ENCODE assay signal across 8 cellular contexts in the genomic region with DNA sequence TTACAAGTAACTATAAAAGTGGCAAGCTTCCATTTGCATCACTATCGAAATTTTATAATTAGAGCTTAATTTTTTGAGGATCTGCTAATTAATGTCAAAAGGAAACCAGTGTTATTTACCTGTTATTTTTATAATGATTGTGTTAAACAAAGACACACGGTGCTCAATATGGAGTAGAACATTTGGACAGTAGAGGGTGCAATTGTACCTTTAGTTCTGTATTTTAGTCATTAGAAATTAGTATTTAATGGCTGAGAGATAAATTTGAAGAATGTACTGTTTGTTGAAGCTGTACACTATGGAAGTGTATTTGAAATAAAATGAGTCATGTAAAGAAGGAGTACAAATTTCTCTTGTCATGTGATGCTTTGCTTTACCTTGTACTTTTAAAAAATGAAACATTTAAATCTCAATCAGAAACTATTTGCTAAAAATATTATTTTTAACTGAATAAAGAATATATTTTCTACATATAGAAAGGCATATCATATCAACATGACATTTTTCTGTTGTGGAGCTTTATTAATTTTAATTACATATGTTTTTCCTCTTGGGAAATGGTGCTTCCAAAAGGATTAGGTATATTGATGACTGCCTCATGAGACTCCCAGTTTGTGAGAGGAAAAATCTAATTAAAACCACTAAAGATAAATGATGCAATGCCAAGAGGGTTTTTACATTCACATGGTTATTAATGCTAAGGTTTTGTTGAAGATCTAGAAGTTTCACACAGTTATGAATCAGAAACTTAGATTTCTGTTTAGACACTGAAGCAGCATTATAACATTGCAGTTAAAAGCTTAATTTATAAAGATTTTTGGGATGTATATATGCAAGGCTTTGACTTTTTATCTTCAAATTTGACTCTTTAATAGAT. TPM values are rescaled to one million over a fixed set of nuclear protein-coding genes. Genes with fewer than 3 reads are reported as not detected.
A peak's percentile ranks its signal among the peaks of the same experiment; 100 is the strongest.
DNase-seq lines count a peak whose midpoint lies in the region; ATAC-seq and TF ChIP-seq lines count a peak whose summit lies in the region.

No MANE protein-coding gene starts in this region.

- no peaks in the 10 kb centered on the region for H3K27me3 ChIP-seq in SU-DHL-6 (ENCODE audit: low read length)
- no peaks in the 10 kb centered on the region for H3K27me3 ChIP-seq in left ventricle myocardium inferior (ENCODE audit: low read depth)

- TF ChIP-seq CTCF in SU-DHL-6 (IDR thresholded peaks at IDR 0.05; ENCODE audit: insufficient read depth, low read length, poor library complexity, severe bottlenecking) (peak; percentile 35), left ventricle myocardium inferior (IDR thresholded peaks at IDR 0.05; ENCODE audit: borderline replicate concordance) (peak; percentile 74), type B pancreatic cell (conservative IDR thresholded peaks at IDR 0.05) (peak; percentile 85)

- no peaks in the 10 kb centered on the region for H4K20me1 ChIP-seq in SU-DHL-6 (ENCODE audit: low read depth, low read length)

- no peaks in the 10 kb centered on the region for H3K9me3 Mint-ChIP-seq in type B pancreatic cell
- no peaks in the 10 kb centered on the region for H3K9me3 Mint-ChIP-seq in natural killer cell treated with Interleukin-12 subunit alpha and Interleukin-12 subunit beta and Interleukin-15 and Interleukin-18, amount 100 ng/mL, for 72 hours

- H3K4me3 ChIP-seq in SU-DHL-6 (ENCODE audit: insufficient read depth, low read length, poor library complexity, severe bottlenecking) (no peak overlapping the region), left ventricle myocardium inferior (no peak overlapping the region)

- no peak overlapping the region for H2AFZ ChIP-seq in SU-DHL-6 (ENCODE audit: low read depth, low read length, severe bottlenecking)

- ATAC-seq in natural killer cell treated with Interleukin-12 subunit alpha and Interleukin-12 subunit beta and Interleukin-15 and Interleukin-18, amount 100 ng/mL, for 72 hours = no peak
- ATAC-seq in HG03457 (IDR thresholded peaks at IDR 0.05; ENCODE audit: unreplicated experiment) = no peak

- H3K27ac ChIP-seq in SU-DHL-6 (ENCODE audit: low read depth, low read length) (no peak overlapping the region), left ventricle myocardium inferior (replicated peaks) (no peak overlapping the region)

- H3K4me1 ChIP-seq in left ventricle myocardium inferior = peaks cover 16% of the 10 kb centered on the region

- no peak overlapping the region for H3K4me3 Mint-ChIP-seq in type B pancreatic cell
- H3K4me3 Mint-ChIP-seq in natural killer cell treated with Interleukin-12 subunit alpha and Interleukin-12 subunit beta and Interleukin-15 and Interleukin-18, amount 100 ng/mL, for 72 hours = no peak overlapping the region

- no peak overlapping the region for H3K27ac Mint-ChIP-seq in type B pancreatic cell
- no peak overlapping the region for H3K27ac Mint-ChIP-seq in natural killer cell treated with Interleukin-12 subunit alpha and Interleukin-12 subunit beta and Interleukin-15 and Interleukin-18, amount 100 ng/mL, for 72 hours

- DNase-seq in NCI-H748 (lab: John Stamatoyannopoulos, UW; ENCODE audit: unreplicated experiment) = peak; percentile 7
- no peak for DNase-seq in NCI-H748 treated with DMSO at 0.1 percent for 48 hours (lab: John Stamatoyannopoulos, UW)
- no peak for DNase-seq in left ventricle myocardium inferior
- no peak for DNase-seq in type B pancreatic cell (ENCODE audit: extremely low spot score, unreplicated experiment)
- no peak for DNase-seq in natural killer cell treated with Interleukin-12 subunit alpha and Interleukin-12 subunit beta and Interleukin-15 and Interleukin-18, amount 100 ng/mL, for 72 hours (ENCODE audit: low spot score)
- DNase-seq in activated naive CD4-positive, alpha-beta T cell (lab: John Stamatoyannopoulos, UW) = no peak

- H3K4me2 ChIP-seq in SU-DHL-6 (ENCODE audit: low read depth, low read length, poor library complexity, severe bottlenecking) = no peak overlapping the region

- no peaks in the 10 kb centered on the region for H3K79me2 ChIP-seq in SU-DHL-6 (ENCODE audit: insufficient read depth, low read length)

- intact Hi-C loops in left ventricle myocardium inferior (cut with micrococcal nuclease) = loop anchor here (10.0 kb wide), 2 partner anchors 361 to 1151 kb away; no protein-coding TSS in a partner anchor

- H3K9me2 ChIP-seq in SU-DHL-6 (replicated peaks; ENCODE audit: insufficient read depth, low read length) = no peaks in the 10 kb centered on the region

- no peak overlapping the region for H3K9ac ChIP-seq in SU-DHL-6 (ENCODE audit: low read length)

- no peaks in the 10 kb centered on the region for H3K36me3 ChIP-seq in SU-DHL-6 (ENCODE audit: low read length)
- no peaks in the 10 kb centered on the region for H3K36me3 ChIP-seq in left ventricle myocardium inferior

- no peaks in the 10 kb centered on the region for H3K27me3 Mint-ChIP-seq in type B pancreatic cell
- peaks cover 8 to 12% of the 10 kb centered on the region in 2 donors for H3K27me3 Mint-ChIP-seq in natural killer cell treated with Interleukin-12 subunit alpha and Interleukin-12 subunit beta and Interleukin-15 and Interleukin-18, amount 100 ng/mL, for 72 hours

- no peaks in the 10 kb centered on the region for H3K36me3 Mint-ChIP-seq in type B pancreatic cell
- no peaks in the 10 kb centered on the region for H3K36me3 Mint-ChIP-seq in natural killer cell treated with Interleukin-12 subunit alpha and Interleukin-12 subunit beta and Interleukin-15 and Interleukin-18, amount 100 ng/mL, for 72 hours

- no peaks in the 10 kb centered on the region for H3K4me1 Mint-ChIP-seq in type B pancreatic cell (ENCODE audit: unreplicated experiment)
- no peaks in the 10 kb centered on the region for H3K4me1 Mint-ChIP-seq in natural killer cell treated with Interleukin-12 subunit alpha and Interleukin-12 subunit beta and Interleukin-15 and Interleukin-18, amount 100 ng/mL, for 72 hours (ENCODE audit: low read depth in 2 of 2)

- no peaks in the 10 kb centered on the region for H3F3A ChIP-seq in SU-DHL-6 (ENCODE audit: insufficient read depth)

- H3K9me3 ChIP-seq in SU-DHL-6 (ENCODE audit: insufficient read depth, low read length) = no peaks in the 10 kb centered on the region
- H3K9me3 ChIP-seq in left ventricle myocardium inferior (replicated peaks) = no peaks in the 10 kb centered on the region

RNA-seq across cellular contexts. Expression of gene PRKG1, which starts 10.4 kb away (rescaled TPM):
- total RNA-seq in left ventricle myocardium inferior = 38.9 TPM
- 7.4 and 12.3 TPM in 2 replicates for total RNA-seq in type B pancreatic cell (ENCODE audit: low replicate concordance)
- total RNA-seq in natural killer cell treated with Interleukin-12 subunit alpha and Interleukin-12 subunit beta and Interleukin-15 and Interleukin-18, amount 100 ng/mL, for 72 hours = under 1 TPM in 1 of 2 donors, not detected in 1; 0.10 TPM

Comparison
In these comparisons a context has a peak if more than half of its experiments do, and no peak if none do; other contexts are left out.
1. CTCF ChIP-seq: peak in every context shown above with its lines; median percentile 85 in type B pancreatic cell; 74 in left ventricle myocardium inferior; 35 in SU-DHL-6.